Comparison of ENCODE assay signal across 11 cellular contexts in genomic region chr5:28174691-28175090, GRCh38.
"Had no signal": no experiment of that assay in that cellular context is flagged by ENCODE, and none has a peak within 500 bp of the region (broad histone marks: within the 10 kb centered on the region; RNA-seq: fewer than 3 reads in every experiment).

No MANE protein-coding gene starts in this region.

- DNase-seq: GM23248, GOT3, H7, H9, HCEC 1CT, HFFc6 had no signal

- H2AFZ ChIP-seq: GM23248, GM23338 had no signal

- H3K4me1 ChIP-seq: HAP-1 had no signal

- FAIRE-seq: H1, H54 had no signal

- H3K9me3 ChIP-seq: HAP-1 had no signal

- H3K4me3 ChIP-seq: GM23248, GM23338, HAP-1 had no signal

- H3K27ac ChIP-seq: GM23248 had no signal

- H3K36me3 ChIP-seq: HAP-1 had no signal

- ATAC-seq: GM23338, HCT116 had no signal

- H3K9ac ChIP-seq: GM23248 had no signal

- H3K4me2 ChIP-seq: GM23338 had no signal
